Comparison of ENCODE assay signal across 10 cellular contexts in the genomic region with DNA sequence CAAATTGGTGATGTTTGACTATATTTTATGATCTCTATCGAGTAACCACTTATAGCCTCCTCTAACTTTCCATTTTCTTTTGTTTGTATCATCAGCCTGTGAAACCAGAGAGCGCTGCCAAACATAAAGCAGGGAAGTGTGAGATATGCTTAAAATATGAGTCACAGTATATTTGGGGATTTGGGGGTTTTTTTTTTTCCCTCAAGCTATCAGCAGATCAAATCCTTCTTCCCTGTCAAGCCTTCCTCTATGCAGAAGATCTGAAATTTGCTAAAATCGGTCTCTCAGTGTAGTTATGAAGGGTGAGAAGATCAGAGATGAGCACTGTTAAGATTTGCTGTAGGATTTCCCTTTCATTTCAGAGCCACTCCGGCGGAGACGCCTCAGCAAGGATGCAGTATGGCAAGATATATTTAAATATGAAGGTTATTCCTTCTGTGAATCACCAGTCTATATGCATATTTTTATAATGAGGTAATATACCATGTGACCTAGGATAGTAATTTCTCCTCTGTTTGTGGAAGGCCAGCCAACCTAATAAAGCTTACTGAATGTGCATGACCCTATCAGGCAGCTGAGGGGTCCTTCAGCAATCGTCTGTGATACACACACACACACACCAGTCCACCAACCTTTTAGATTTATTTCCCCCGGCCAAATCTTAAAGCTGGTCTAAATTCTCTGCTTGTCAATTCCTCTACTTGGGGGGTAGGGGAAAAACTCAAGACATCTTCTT.
DNase-seq lines count a peak whose midpoint lies in the region; ATAC-seq, FAIRE-seq and TF ChIP-seq lines count a peak whose summit lies in the region.
"Had no signal": no experiment of that assay in that cellular context is flagged by ENCODE, and none has a peak within 500 bp of the region (broad histone marks: within the 10 kb centered on the region; RNA-seq: fewer than 3 reads in every experiment).

No MANE protein-coding gene starts in this region.

- no peak overlapping the region for H3K27ac ChIP-seq in K562 (ENCODE audit: extremely low read depth, low read depth, low read length)
- peak overlapping the region; percentile 78 for H3K27ac ChIP-seq in mesenchymal stem cell (ENCODE audit: low read length, poor library complexity, severe bottlenecking)
- H3K27ac ChIP-seq in ovary: no peak overlapping the region
- H3K27ac ChIP-seq: parathyroid adenoma had no signal

- H3K79me2 ChIP-seq in K562 (ENCODE audit: control insufficient read depth, insufficient read depth, low read length): no peaks in the 10 kb centered on the region; the same call in 2 of the 3 replicates

- H3K36me3 ChIP-seq in K562 (ENCODE audit: control insufficient read depth, insufficient read depth, low read length): peaks cover 46% of the 10 kb centered on the region
- H3K36me3 ChIP-seq in mesenchymal stem cell (ENCODE audit: control insufficient read depth in 1 of 2, insufficient read depth in 2 of 2, low read depth in 1 of 2, low read length in 2 of 2): peaks cover 4 to 18% of the 10 kb centered on the region in 2 experiments
- H3K36me3 ChIP-seq in ovary: no peaks in the 10 kb centered on the region

- no TSS peak for BruUV-seq in K562 (replicated peaks; lab: Mats Ljungman, UMichigan)

- H3K18ac ChIP-seq in mesenchymal stem cell (ENCODE audit: low read depth in 1 of 2, low read length in 2 of 2): peak overlapping the region in 1 of 2 experiments; percentile 65

- no peak overlapping the region for H4K8ac ChIP-seq in mesenchymal stem cell (ENCODE audit: low read length)

- H3K4me1 ChIP-seq in K562 (replicated peaks in 1 of 2; ENCODE audit: control insufficient read depth in 2 of 2, insufficient read depth in 2 of 2, low read length in 2 of 2): no peaks in the 10 kb centered on the region
- peaks cover 1% of the 10 kb centered on the region for H3K4me1 ChIP-seq in mesenchymal stem cell (ENCODE audit: control insufficient read depth, insufficient read depth, low read depth, low read length)
- H3K4me1 ChIP-seq in ovary (ENCODE audit: insufficient read depth): peaks cover 19% of the 10 kb centered on the region
- H3K4me1 ChIP-seq: parathyroid adenoma had no signal

- H2BK12ac ChIP-seq in mesenchymal stem cell (ENCODE audit: low read length in 2 of 2): no peak overlapping the region

- H3K4ac ChIP-seq in mesenchymal stem cell (ENCODE audit: low read depth in 1 of 2, low read length in 2 of 2): no peak overlapping the region

- TF ChIP-seq CTCF in K562 (IDR thresholded peaks at IDR 0.05 in 2 of 3, conservative IDR thresholded peaks at IDR 0.05 in 1 of 3; ENCODE audit: insufficient read depth in 2 of 3, low read depth in 1 of 3, low read length in 3 of 3) (no peak), ovary (IDR thresholded peaks at IDR 0.05) (no peak)

- 72% methylated on average over 8 of the region's 8 CpGs for WGBS in K562 (ENCODE audit: insufficient coverage, low coverage, missing lambda C conversion rate)
- 24% methylated on average over 5 of the region's 8 CpGs for WGBS in mesenchymal stem cell
- 73 to 75% (median 74%) methylated on average over 8 of the region's 8 CpGs for WGBS in ovary, 3 donors

- TF ChIP-seq POLR2A in K562 (conservative IDR thresholded peaks at IDR 0.05) (no peak), ovary (IDR thresholded peaks at IDR 0.05) (no peak)

- no peaks in the 10 kb centered on the region for H4K20me1 ChIP-seq in K562 (replicated peaks; ENCODE audit: control insufficient read depth, insufficient read depth, low read length)

- TF ChIP-seq EP300 in K562 (IDR thresholded peaks at IDR 0.05; ENCODE audit: low read length): no peak
- no peak for TF ChIP-seq EP300 in ovary (IDR thresholded peaks at IDR 0.05)

- H3K9ac ChIP-seq in K562 (ENCODE audit: insufficient read depth in 1 of 2, low read depth in 2 of 2, low read length in 2 of 2) (no peak overlapping the region), mesenchymal stem cell (ENCODE audit: low read length) (peak overlapping the region; percentile 68)
- H3K9ac ChIP-seq: parathyroid adenoma had no signal

- intact Hi-C loops in K562 (cut with micrococcal nuclease): no loop called here
- intact Hi-C loops in posterior vena cava (cut with DNase I): no loop called here
- intact Hi-C loops in ovary (cut with DNase I): no loop called here

- CTCF ChIA-PET in K562 (lab: Yijun Ruan, JAX; ENCODE audit: low intra/inter-chr PET ratio): no interaction called here

- no peak overlapping the region for H3K23ac ChIP-seq in mesenchymal stem cell (ENCODE audit: low read length in 2 of 2)

- no peaks in the 10 kb centered on the region for H3K9me3 ChIP-seq in K562 (replicated peaks; ENCODE audit: control insufficient read depth, insufficient read depth, low read depth, low read length)
- H3K9me3 ChIP-seq in mesenchymal stem cell (ENCODE audit: control insufficient read depth, low read length): no peaks in the 10 kb centered on the region
- H3K9me3 ChIP-seq in ovary: no peaks in the 10 kb centered on the region

- TF ChIP-seq RAD21 in K562 (CRISPR knock-in tag; conservative IDR thresholded peaks at IDR 0.05 in 1 of 2, IDR thresholded peaks at IDR 0.05 in 1 of 2): no peak

- H3K79me1 ChIP-seq in mesenchymal stem cell (replicated peaks; ENCODE audit: low read length, poor library complexity, severe bottlenecking): peaks cover 35% of the 10 kb centered on the region

- in situ Hi-C loops in K562 (cut with MboI): no loop called here

- H2BK15ac ChIP-seq in mesenchymal stem cell (ENCODE audit: low read depth, poor library complexity, severe bottlenecking): no peak overlapping the region

- H4K91ac ChIP-seq in mesenchymal stem cell (ENCODE audit: low read length): no peak overlapping the region

- no peak overlapping the region for H2BK120ac ChIP-seq in mesenchymal stem cell (ENCODE audit: low read depth, low read length)

- peak; percentile 69 for DNase-seq in A172 (ENCODE audit: low spot score)
- DNase-seq in HTR-8/SVneo (ENCODE audit: insufficient read length, low spot score): peak; percentile 43
- DNase-seq in K562 (ENCODE audit: extremely low read depth in 1 of 4, low spot score in 3 of 4): no peak
- DNase-seq in mesenchymal stem cell: peak; percentile 82
- no peak for DNase-seq in middle frontal gyrus (ENCODE audit: extremely low spot score, low spot score)
- DNase-seq in posterior vena cava (ENCODE audit: low spot score): no peak
- DNase-seq in GM19240 (ENCODE audit: insufficient read length, low spot score): no peak
- DNase-seq in ovary: no peak
- DNase-seq: DND-41 had no signal

- H3K4me2 ChIP-seq in K562 (ENCODE audit: insufficient read depth, low read length) (no peak overlapping the region), mesenchymal stem cell (ENCODE audit: low read length, poor library complexity, severe bottlenecking) (peak overlapping the region; percentile 35)

- no peaks in the 10 kb centered on the region for H3K9me1 ChIP-seq in K562 (ENCODE audit: control insufficient read depth, insufficient read depth, low read length)

- no peak overlapping the region for H3K4me3 ChIP-seq in K562
- H3K4me3 ChIP-seq in mesenchymal stem cell (ENCODE audit: insufficient read depth in 1 of 2, low read depth in 1 of 2, low read length in 2 of 2): peak overlapping the region in 1 of 2 experiments; percentile 26
- H3K4me3 ChIP-seq in ovary: no peak overlapping the region

- POLR2A ChIA-PET in K562 (lab: Yijun Ruan, JAX): no interaction called here

- H2BK5ac ChIP-seq in mesenchymal stem cell (ENCODE audit: low read depth, low read length, poor library complexity, severe bottlenecking): no peak overlapping the region

- H3K27me3 ChIP-seq in K562 (ENCODE audit: control insufficient read depth in 2 of 2, insufficient read depth in 2 of 2, low read length in 2 of 2): no peaks in the 10 kb centered on the region
- no peaks in the 10 kb centered on the region for H3K27me3 ChIP-seq in mesenchymal stem cell (ENCODE audit: control insufficient read depth in 1 of 2, insufficient read depth in 1 of 2, low read length in 2 of 2)
- H3K27me3 ChIP-seq in ovary: no peaks in the 10 kb centered on the region

- no peak overlapping the region for H3K14ac ChIP-seq in mesenchymal stem cell (ENCODE audit: low read length in 2 of 2)

- no peak for ATAC-seq in K562

- H2AFZ ChIP-seq in K562 (ENCODE audit: low read depth, low read length): no peak overlapping the region
- no peak overlapping the region for H2AFZ ChIP-seq in mesenchymal stem cell (ENCODE audit: low read depth, low read length)
- H2AFZ ChIP-seq: parathyroid adenoma had no signal

- H2AK5ac ChIP-seq in mesenchymal stem cell (ENCODE audit: low read length, severe bottlenecking): no peak overlapping the region

- FAIRE-seq in HTR-8/SVneo (lab: Jason Lieb, UNC) (peak; percentile 68), K562 (lab: Jason Lieb, UNC) (no peak)

TF ChIP-seq in K562, 482 proteins besides CTCF, POLR2A, EP300 and RAD21 (continues in another document):
- TF ChIP-seq CXXC5 (CRISPR knock-in tag; IDR thresholded peaks at IDR 0.05): no peak
- no peak for TF ChIP-seq SMARCA4 (IDR thresholded peaks at IDR 0.05)
- TF ChIP-seq FOSL1 (tag; conservative IDR thresholded peaks at IDR 0.05): peak; percentile 46
- TF ChIP-seq, protein P1, sequence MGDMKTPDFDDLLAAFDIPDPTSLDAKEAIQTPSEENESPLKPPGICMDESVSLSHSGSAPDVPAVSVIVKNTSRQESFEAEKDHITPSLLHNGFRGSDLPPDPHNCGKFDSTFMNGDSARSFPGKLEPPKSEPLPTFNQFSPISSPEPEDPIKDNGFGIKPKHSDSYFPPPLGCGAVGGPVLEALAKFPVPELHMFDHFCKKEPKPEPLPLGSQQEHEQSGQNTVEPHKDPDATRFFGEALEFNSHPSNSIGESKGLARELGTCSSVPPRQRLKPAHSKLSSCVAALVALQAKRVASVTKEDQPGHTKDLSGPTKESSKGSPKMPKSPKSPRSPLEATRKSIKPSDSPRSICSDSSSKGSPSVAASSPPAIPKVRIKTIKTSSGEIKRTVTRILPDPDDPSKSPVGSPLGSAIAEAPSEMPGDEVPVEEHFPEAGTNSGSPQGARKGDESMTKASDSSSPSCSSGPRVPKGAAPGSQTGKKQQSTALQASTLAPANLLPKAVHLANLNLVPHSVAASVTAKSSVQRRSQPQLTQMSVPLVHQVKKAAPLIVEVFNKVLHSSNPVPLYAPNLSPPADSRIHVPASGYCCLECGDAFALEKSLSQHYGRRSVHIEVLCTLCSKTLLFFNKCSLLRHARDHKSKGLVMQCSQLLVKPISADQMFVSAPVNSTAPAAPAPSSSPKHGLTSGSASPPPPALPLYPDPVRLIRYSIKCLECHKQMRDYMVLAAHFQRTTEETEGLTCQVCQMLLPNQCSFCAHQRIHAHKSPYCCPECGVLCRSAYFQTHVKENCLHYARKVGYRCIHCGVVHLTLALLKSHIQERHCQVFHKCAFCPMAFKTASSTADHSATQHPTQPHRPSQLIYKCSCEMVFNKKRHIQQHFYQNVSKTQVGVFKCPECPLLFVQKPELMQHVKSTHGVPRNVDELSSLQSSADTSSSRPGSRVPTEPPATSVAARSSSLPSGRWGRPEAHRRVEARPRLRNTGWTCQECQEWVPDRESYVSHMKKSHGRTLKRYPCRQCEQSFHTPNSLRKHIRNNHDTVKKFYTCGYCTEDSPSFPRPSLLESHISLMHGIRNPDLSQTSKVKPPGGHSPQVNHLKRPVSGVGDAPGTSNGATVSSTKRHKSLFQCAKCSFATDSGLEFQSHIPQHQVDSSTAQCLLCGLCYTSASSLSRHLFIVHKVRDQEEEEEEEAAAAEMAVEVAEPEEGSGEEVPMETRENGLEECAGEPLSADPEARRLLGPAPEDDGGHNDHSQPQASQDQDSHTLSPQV (IDR thresholded peaks at IDR 0.05): no peak

Comparison
In these comparisons a context has a peak if more than half of its experiments do, and no peak if none do; other contexts are left out.
1. DNase-seq: peak in A172 (single experiment), HTR-8/SVneo (single experiment) and mesenchymal stem cell (single experiment); none in K562 (0 of 4), middle frontal gyrus (single experiment), posterior vena cava (single experiment), GM19240 (single experiment) and ovary (0 of 5).